19 cellular contexts compared by ENCODE assay signal in genomic region chr4:116183241-116183640, GRCh38.
"Had no signal": no experiment of that assay in that cellular context is flagged by ENCODE, and none has a peak within 500 bp of the region (broad histone marks: within the 10 kb centered on the region; RNA-seq: fewer than 3 reads in every experiment).

No MANE protein-coding gene starts in this region.

- H3K27me3 ChIP-seq: SJSA1 had no signal

- H3K4me1 Mint-ChIP-seq: T-cell had no signal

- H3K27ac Mint-ChIP-seq: T-cell; T-helper 1 cell treated with Interleukin-12 subunit alpha and Interleukin-12 subunit beta and Interleukin-4 antibody, amounts not matched to agents 30 μg/mL and 1 μg/mL, for 36 hours had no signal

- H3K9me3 ChIP-seq: SJSA1, SK-N-SH had no signal

- H3K4me3 ChIP-seq: SJSA1 had no signal

- H3K4me3 Mint-ChIP-seq: T-cell; T-helper 1 cell treated with Interleukin-12 subunit alpha and Interleukin-12 subunit beta and Interleukin-4 antibody, amounts not matched to agents 30 μg/mL and 1 μg/mL, for 36 hours had no signal

- H3K27ac ChIP-seq: SJSA1 had no signal

- H3K9me3 Mint-ChIP-seq: T-cell; T-helper 1 cell treated with Interleukin-12 subunit alpha and Interleukin-12 subunit beta and Interleukin-4 antibody, amounts not matched to agents 30 μg/mL and 1 μg/mL, for 36 hours had no signal

- H3K4me2 ChIP-seq: SK-N-SH had no signal

- DNase-seq: IMR-90, MV-4-11, NCI-H1048, NCI-H1105, NCI-H1417, NCI-H1436 treated with DMSO at 0.1 percent for 48 hours, NCI-H1694, NCI-H187 treated with DMSO at 0.1 percent for 48 hours, NCI-H2029 treated with DMSO at 0.1 percent for 48 hours, NCI-H2171 treated with DMSO at 0.1 percent for 48 hours, NCI-H69, Right ventricle myocardium superior, RPMI8226, SIG-M5, SK-N-SH, SW 1271, T-cell had no signal

- H3K27me3 Mint-ChIP-seq: T-cell had no signal

- H3K9ac ChIP-seq: SK-N-SH had no signal

- H3K36me3 Mint-ChIP-seq: T-cell had no signal

- H3K4me1 ChIP-seq: SJSA1 had no signal

- H3K36me3 ChIP-seq: SJSA1 had no signal
